Comparison of ENCODE assay signal across 8 cellular contexts in genomic region chr21:33383056-33383888, GRCh38. TPM values are rescaled to one million over a fixed set of nuclear protein-coding genes. Genes with fewer than 3 reads are reported as not detected.
DNase-seq lines count a peak whose midpoint lies in the region; ATAC-seq lines count a peak whose summit lies in the region.

No MANE protein-coding gene starts in this region.

- in situ Hi-C loops in Caki2 (cut with HindIII; ENCODE audit: low pct_unique_long_range_greater_than_20kb, low sequenced_read_pairs): no loop called here

- no peaks in the 10 kb centered on the region for H3K27me3 ChIP-seq in muscle layer of duodenum (ENCODE audit: low read depth, low read length)

- peak overlapping the region; percentile 41 for H3K27ac ChIP-seq in muscle layer of duodenum (ENCODE audit: low read length)

- H3K9me3 ChIP-seq in muscle layer of duodenum (ENCODE audit: control insufficient read depth in 1 of 2, low read length in 2 of 2): no peaks in the 10 kb centered on the region

- peak; percentile 73 for ATAC-seq in GM21529 (IDR thresholded peaks at IDR 0.05; ENCODE audit: unreplicated experiment)

- H3K4me1 ChIP-seq in muscle layer of duodenum (ENCODE audit: control insufficient read depth in 1 of 2, insufficient read depth in 2 of 2, low read length in 2 of 2): peaks cover 6 to 14% of the 10 kb centered on the region in 2 donors

- H3K36me3 ChIP-seq in muscle layer of duodenum (ENCODE audit: control insufficient read depth in 1 of 2, insufficient read depth in 2 of 2, low read length in 2 of 2): no peaks in the 10 kb centered on the region

- DNase-seq in Caki2 (ENCODE audit: low read depth) (peak; percentile 95), dermis blood vessel endothelial cell (peak; percentile 80), 8988T (no peak)
- DNase-seq in Jurkat, Clone E6-1 (ENCODE audit: low read depth, low spot score): no peak
- peak; percentile 47 for DNase-seq in activated CD4-positive, CD25-positive, alpha-beta regulatory T cell treated with anti-CD3 and anti-CD28 coated beads, Interleukin-2, amount 50 U/mL, for 16 hours (ENCODE audit: low read depth, low spot score)
- peak; percentile 72 for DNase-seq in stimulated activated naive CD4-positive, alpha-beta T cell treated with Interleukin-2 at 50 U/mL for 16 hours (lab: John Stamatoyannopoulos, UW)

- peak overlapping the region; percentile 49 for H3K4me3 ChIP-seq in Jurkat, Clone E6-1 (ENCODE audit: low read length)
- H3K4me3 ChIP-seq in muscle layer of duodenum (ENCODE audit: low read depth in 1 of 2, low read length in 2 of 2): peak overlapping the region; percentile 24 to 26

RNA-seq across cellular contexts. Expression of gene IFNGR2, which starts 19.9 kb away (rescaled TPM):
- total RNA-seq in Caki2 (2014; rRNA removed; shearing (Covaris generic); ENCODE audit: low replicate concordance): 90.9 and 93.7 TPM in 2 replicates
- 43.7 TPM for polyA plus RNA-seq in Jurkat, Clone E6-1 (2012; ENCODE audit: insufficient read depth, insufficient read length)
- total RNA-seq in dermis blood vessel endothelial cell: 51.3 and 64.2 TPM in 2 replicates

RNA-seq across cellular contexts. Expression of gene IFNAR1, which starts 58.5 kb away (rescaled TPM):
- 4.4 and 32.2 TPM in 2 replicates for total RNA-seq in Caki2 (2014; rRNA removed; shearing (Covaris generic); ENCODE audit: low replicate concordance)
- 16.9 TPM for polyA plus RNA-seq in Jurkat, Clone E6-1 (2012; ENCODE audit: insufficient read depth, insufficient read length)
- total RNA-seq in dermis blood vessel endothelial cell: 22.3 and 40.3 TPM in 2 replicates

Comparison
In these comparisons a context has a peak if more than half of its experiments do, and no peak if none do; other contexts are left out.
1. DNase-seq: peak in Caki2 (single experiment), activated CD4-positive, CD25-positive, alpha-beta regulatory T cell treated with anti-CD3 and anti-CD28 coated beads, Interleukin-2, amount 50 U/mL, for 16 hours (single experiment), dermis blood vessel endothelial cell (single experiment) and stimulated activated naive CD4-positive, alpha-beta T cell treated with Interleukin-2 at 50 U/mL for 16 hours (single experiment); none in Jurkat, Clone E6-1 (single experiment) and 8988T (single experiment).